ENCODE assay signal across 8 cellular contexts in the genomic region with DNA sequence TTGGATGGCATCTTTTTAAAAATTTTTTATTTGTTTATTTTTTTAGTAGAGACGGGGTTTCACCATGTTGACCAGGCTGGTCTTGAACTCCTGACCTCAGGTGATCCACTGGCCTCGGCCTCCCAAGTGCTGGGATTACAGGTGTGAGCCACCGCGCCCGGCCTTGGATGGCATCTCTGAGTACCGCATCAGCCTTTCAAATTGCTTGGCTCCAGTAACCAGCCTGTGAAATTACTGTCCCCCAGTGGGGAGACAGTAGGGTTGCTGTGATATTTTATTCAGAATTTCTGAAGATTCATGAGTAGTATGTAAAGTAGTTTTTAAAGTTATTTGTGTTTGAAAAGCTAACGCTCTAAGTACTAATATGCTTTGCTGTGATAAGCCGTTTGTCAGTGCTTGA. TPM values are rescaled to one million over a fixed set of nuclear protein-coding genes. Genes with fewer than 3 reads are reported as not detected.
DNase-seq lines count a peak whose midpoint lies in the region; ATAC-seq lines count a peak whose summit lies in the region.

No MANE protein-coding gene starts in this region.

- H3K4me1 ChIP-seq in mesodermal cell (ENCODE audit: control insufficient read depth, insufficient read depth, low read length, poor library complexity, severe bottlenecking) = peaks cover 3% of the 10 kb centered on the region

- H3K9me3 ChIP-seq in mesodermal cell (ENCODE audit: control insufficient read depth, low read length) = no peaks in the 10 kb centered on the region

- H3K36me3 ChIP-seq in mesodermal cell (ENCODE audit: control insufficient read depth, insufficient read depth, low read length) = peaks cover 28% of the 10 kb centered on the region

- peaks cover 4% of the 10 kb centered on the region for H3K9me3 Mint-ChIP-seq in stimulated activated naive CD8-positive, alpha-beta T cell treated with anti-CD3 and anti-CD28 coated beads, Interleukin-15, Interleukin-2, amounts not matched to agents 100 ng/mL and 50 ng/mL, for 24 hours
- peaks cover 8% of the 10 kb centered on the region for H3K9me3 Mint-ChIP-seq in activated naive CD8-positive, alpha-beta T cell treated with anti-CD3 and anti-CD28 coated beads, Interleukin-2, amount 10 ng/mL, durations not matched to agents 7 days and 5 days

- no peaks in the 10 kb centered on the region for H3K27me3 Mint-ChIP-seq in stimulated activated naive CD8-positive, alpha-beta T cell treated with anti-CD3 and anti-CD28 coated beads, Interleukin-15, Interleukin-2, amounts not matched to agents 100 ng/mL and 50 ng/mL, for 24 hours
- H3K27me3 Mint-ChIP-seq in activated naive CD8-positive, alpha-beta T cell treated with anti-CD3 and anti-CD28 coated beads, Interleukin-2, amount 10 ng/mL, durations not matched to agents 7 days and 5 days = no peaks in the 10 kb centered on the region

- POLR2A ChIA-PET in activated naive CD8-positive, alpha-beta T cell treated with anti-CD3 and anti-CD28 coated beads, Interleukin-2, amount 10 ng/mL, durations not matched to agents 7 days and 5 days (lab: Charles Lee) = interaction anchor here (0.7 to 5.3 kb wide), 4 partner anchors 9 to 99 kb away, joined by 3 to 67 read pairs (median 10); no protein-coding TSS in a partner anchor

- no peak for ATAC-seq in stimulated activated naive CD8-positive, alpha-beta T cell treated with anti-CD3 and anti-CD28 coated beads, Interleukin-15, Interleukin-2, amounts not matched to agents 100 U/mL and 50 U/mL, for 24 hours
- no peak for ATAC-seq in activated naive CD8-positive, alpha-beta T cell treated with anti-CD3 and anti-CD28 coated beads, Interleukin-2, amount 10 ng/mL, durations not matched to agents 7 days and 5 days (ENCODE audit: low read depth)
- no peak for ATAC-seq in GM19328 (IDR thresholded peaks at IDR 0.05; ENCODE audit: unreplicated experiment)

- H3K4me1 Mint-ChIP-seq in stimulated activated naive CD8-positive, alpha-beta T cell treated with anti-CD3 and anti-CD28 coated beads, Interleukin-15, Interleukin-2, amounts not matched to agents 100 ng/mL and 50 ng/mL, for 24 hours (ENCODE audit: low read depth) = peaks cover 54% of the 10 kb centered on the region
- peaks cover 25% of the 10 kb centered on the region for H3K4me1 Mint-ChIP-seq in activated naive CD8-positive, alpha-beta T cell treated with anti-CD3 and anti-CD28 coated beads, Interleukin-2, amount 10 ng/mL, durations not matched to agents 7 days and 5 days

- peaks cover 21% of the 10 kb centered on the region for H3K36me3 Mint-ChIP-seq in stimulated activated naive CD8-positive, alpha-beta T cell treated with anti-CD3 and anti-CD28 coated beads, Interleukin-15, Interleukin-2, amounts not matched to agents 100 ng/mL and 50 ng/mL, for 24 hours (ENCODE audit: low read depth)
- peaks cover 19% of the 10 kb centered on the region for H3K36me3 Mint-ChIP-seq in activated naive CD8-positive, alpha-beta T cell treated with anti-CD3 and anti-CD28 coated beads, Interleukin-2, amount 10 ng/mL, durations not matched to agents 7 days and 5 days

- DNase-seq in stimulated activated naive CD8-positive, alpha-beta T cell treated with anti-CD3 and anti-CD28 coated beads, Interleukin-15, Interleukin-2, amounts not matched to agents 100 U/mL and 50 U/mL, for 24 hours = no peak
- DNase-seq in activated naive CD8-positive, alpha-beta T cell treated with anti-CD3 and anti-CD28 coated beads, Interleukin-2, amount 10 ng/mL, durations not matched to agents 7 days and 5 days = no peak
- no peak for DNase-seq in NCI-H446 treated with DMSO at 0.1 percent for 48 hours (lab: John Stamatoyannopoulos, UW)
- DNase-seq in stimulated activated CD4-positive, alpha-beta T cell treated with anti-CD3 and anti-CD28 coated beads, Interleukin-1b, Interleukin-23, amount 100 ng/mL, for 48 hours = no peak
- no peak for DNase-seq in GF-D8 (lab: John Stamatoyannopoulos, UW)

- H3K27ac ChIP-seq in mesodermal cell (ENCODE audit: low read depth, low read length, severe bottlenecking) = no peak overlapping the region

- WGBS in mesodermal cell (ENCODE audit: insufficient coverage in 2 of 2), 2 experiments = 94% methylated on average over 7 of the region's 8 CpGs

- H3K4me3 Mint-ChIP-seq in stimulated activated naive CD8-positive, alpha-beta T cell treated with anti-CD3 and anti-CD28 coated beads, Interleukin-15, Interleukin-2, amounts not matched to agents 100 ng/mL and 50 ng/mL, for 24 hours = peak overlapping the region; percentile 86
- peak overlapping the region; percentile 87 for H3K4me3 Mint-ChIP-seq in activated naive CD8-positive, alpha-beta T cell treated with anti-CD3 and anti-CD28 coated beads, Interleukin-2, amount 10 ng/mL, durations not matched to agents 7 days and 5 days

- H3K27ac Mint-ChIP-seq in stimulated activated naive CD8-positive, alpha-beta T cell treated with anti-CD3 and anti-CD28 coated beads, Interleukin-15, Interleukin-2, amounts not matched to agents 100 ng/mL and 50 ng/mL, for 24 hours = peak overlapping the region; percentile 87
- peak overlapping the region; percentile 87 for H3K27ac Mint-ChIP-seq in activated naive CD8-positive, alpha-beta T cell treated with anti-CD3 and anti-CD28 coated beads, Interleukin-2, amount 10 ng/mL, durations not matched to agents 7 days and 5 days

- H3K4me3 ChIP-seq in mesodermal cell (ENCODE audit: extremely low read depth, insufficient read depth, low read length, poor library complexity, severe bottlenecking) = peak overlapping the region; percentile 75

RNA-seq across cellular contexts. Expression of a gene that starts 1.2 kb away (rescaled TPM):
- total RNA-seq in activated naive CD8-positive, alpha-beta T cell treated with anti-CD3 and anti-CD28 coated beads, Interleukin-2, amount 10 ng/mL, durations not matched to agents 7 days and 5 days = 10 to 100 TPM; 84.8 to 91.8 TPM
- polyA plus RNA-seq in mesodermal cell (2013, experiment 1 of 2) = 43.3 TPM
- polyA plus RNA-seq in mesodermal cell (2013, experiment 2 of 2) = 54.3 TPM
